ENCODE assay signal across 8 cellular contexts in the genomic region with DNA sequence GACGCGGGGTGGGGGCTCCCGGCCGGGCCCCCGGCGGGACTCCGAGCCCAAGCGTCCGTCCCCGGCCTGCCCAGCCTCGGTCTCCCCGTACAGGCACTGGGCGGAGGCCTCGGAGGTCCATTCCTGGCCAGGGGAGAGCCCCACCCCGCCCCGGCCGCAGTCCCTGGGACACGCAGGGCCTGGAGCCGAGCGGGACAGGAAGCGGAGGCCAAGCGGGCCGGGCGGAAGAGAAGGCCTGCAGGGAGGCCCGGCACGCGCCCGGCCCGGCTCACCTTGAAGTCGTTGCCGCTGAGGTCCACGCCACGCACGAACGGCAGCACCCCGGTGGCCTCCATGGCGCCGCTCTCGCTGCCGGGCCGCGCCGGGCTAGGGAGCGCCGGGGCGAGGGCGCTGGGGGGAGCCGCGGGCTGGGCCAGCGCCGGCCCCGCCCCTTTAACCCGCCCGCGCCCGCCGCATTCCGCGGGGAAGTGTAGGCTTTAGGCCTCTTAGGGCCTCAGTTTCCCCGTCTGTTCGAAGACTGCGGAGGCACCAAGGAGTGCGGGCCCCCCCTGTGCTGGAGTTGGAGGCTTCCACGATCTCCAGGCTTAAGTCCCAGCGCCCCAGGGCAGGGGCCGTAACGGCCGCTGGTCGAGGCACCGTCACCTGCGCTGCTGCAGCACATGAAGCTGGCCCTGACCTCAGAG.
A peak's percentile ranks its signal among the peaks of the same experiment; 100 is the strongest.
DNase-seq lines count a peak whose midpoint lies in the region; ATAC-seq, FAIRE-seq and TF ChIP-seq lines count a peak whose summit lies in the region.

A gene (minus strand): TSS at position 383 of the 683 bp plus-strand sequence. CDS start 48 bp downstream, at position 335.

- TF ChIP-seq CTCF in nephron progenitor cell (IDR thresholded peaks at IDR 0.05) (no peak), D721Med (IDR thresholded peaks at IDR 0.05; ENCODE audit: insufficient read depth, missing control alignments) (no peak)

- FAIRE-seq in D721Med (lab: Jason Lieb, UNC): no peak

- ATAC-seq in HG02610 (IDR thresholded peaks at IDR 0.05; ENCODE audit: unreplicated experiment): peak; percentile 32

- H3K4me1 Mint-ChIP-seq in nephron progenitor cell: peaks cover 42% of the 10 kb centered on the region

- H3K36me3 Mint-ChIP-seq in nephron progenitor cell (ENCODE audit: low read depth): peaks cover 6% of the 10 kb centered on the region

- H3K27ac Mint-ChIP-seq in nephron progenitor cell: peak within 1 kb of the TSS; percentile 26

- peak within 1 kb of the TSS; percentile 94 for H3K4me3 Mint-ChIP-seq in nephron progenitor cell

- no peaks in the 10 kb centered on the region for H3K9me3 Mint-ChIP-seq in nephron progenitor cell

- peaks cover 3% of the 10 kb centered on the region for H3K27me3 Mint-ChIP-seq in nephron progenitor cell (ENCODE audit: low read depth, poor library complexity)

- DNase-seq in ELF-1 (ENCODE audit: low read depth, low spot score): peak; percentile 76
- DNase-seq in RPMI8226: peak; percentile 76
- DNase-seq in activated naive CD4-positive, alpha-beta T cell (lab: John Stamatoyannopoulos, UW): peak in 3 of 4 experiments; percentile 23 to 55 (median 40)
- DNase-seq in foreskin melanocyte: peak; percentile 55
- peak; percentile 64 for DNase-seq in nephron progenitor cell
- DNase-seq in superior temporal gyrus (ENCODE audit: extremely low spot score): peak; percentile 72
- no peak for DNase-seq in D721Med (ENCODE audit: insufficient read length, low spot score)
